Comparison of ENCODE assay signal across 10 cellular contexts in the genomic region with DNA sequence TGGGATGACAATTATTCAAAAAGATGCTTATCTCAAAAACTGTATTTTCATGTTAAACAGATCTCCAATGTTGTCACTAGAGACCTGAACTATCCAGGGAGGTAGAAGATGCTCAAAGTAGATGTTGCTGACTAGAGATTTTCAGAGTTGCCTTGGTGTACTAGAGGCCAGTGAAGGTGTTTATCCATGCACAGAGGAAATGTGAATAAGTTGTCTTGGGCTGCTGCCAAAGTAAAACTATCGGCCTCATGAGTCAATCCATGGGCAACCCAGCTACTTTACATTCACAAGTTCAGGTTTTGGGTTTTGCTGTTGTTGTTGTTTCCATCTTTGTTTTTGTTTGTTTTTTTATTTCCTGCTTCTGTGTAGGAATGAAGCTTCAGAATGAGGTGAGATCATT.
DNase-seq lines count a peak whose midpoint lies in the region; ATAC-seq and TF ChIP-seq lines count a peak whose summit lies in the region.
"Had no signal": no experiment of that assay in that cellular context is flagged by ENCODE, and none has a peak within 500 bp of the region (broad histone marks: within the 10 kb centered on the region; RNA-seq: fewer than 3 reads in every experiment).

No MANE protein-coding gene starts in this region.

- H3K36me3 Mint-ChIP-seq in activated CD4-positive, alpha-beta T cell treated with anti-CD3 and anti-CD28 coated beads for 36 hours (ENCODE audit: low read depth), result no peaks in the 10 kb centered on the region
- H3K36me3 Mint-ChIP-seq in dendritic cell treated with granulocyte-macrophage colony-stimulating factor and Interleukin-4, amounts not matched to agents 40 ng/mL and 50 ng/mL, for 4 days (ENCODE audit: low read depth), result no peaks in the 10 kb centered on the region
- H3K36me3 Mint-ChIP-seq in progenitor cell of endocrine pancreas (ENCODE audit: insufficient read depth), result no peaks in the 10 kb centered on the region

- intact Hi-C loops in activated CD4-positive, alpha-beta T cell treated with anti-CD3 and anti-CD28 coated beads for 36 hours (cut with DNase I, micrococcal nuclease), result no loop called here
- intact Hi-C loops in dendritic cell treated with granulocyte-macrophage colony-stimulating factor and Interleukin-4, amounts not matched to agents 40 ng/mL and 50 ng/mL, for 4 days (cut with micrococcal nuclease), result no loop called here

- H3K9me3 Mint-ChIP-seq in activated CD4-positive, alpha-beta T cell treated with anti-CD3 and anti-CD28 coated beads for 36 hours (ENCODE audit: low read depth), result no peaks in the 10 kb centered on the region
- no peaks in the 10 kb centered on the region for H3K9me3 Mint-ChIP-seq in dendritic cell treated with granulocyte-macrophage colony-stimulating factor and Interleukin-4, amounts not matched to agents 40 ng/mL and 50 ng/mL, for 4 days
- peaks cover 14% of the 10 kb centered on the region for H3K9me3 Mint-ChIP-seq in progenitor cell of endocrine pancreas (ENCODE audit: low read depth)

- no peak overlapping the region for H3K4me3 Mint-ChIP-seq in activated CD4-positive, alpha-beta T cell treated with anti-CD3 and anti-CD28 coated beads for 36 hours
- no peak overlapping the region for H3K4me3 Mint-ChIP-seq in dendritic cell treated with granulocyte-macrophage colony-stimulating factor and Interleukin-4, amounts not matched to agents 40 ng/mL and 50 ng/mL, for 4 days
- peak overlapping the region; percentile 5 for H3K4me3 Mint-ChIP-seq in progenitor cell of endocrine pancreas (ENCODE audit: low read depth)

- TF ChIP-seq CTCF in progenitor cell of endocrine pancreas (IDR thresholded peaks at IDR 0.05; ENCODE audit: unreplicated experiment), result no peak

- ATAC-seq in activated CD4-positive, alpha-beta T cell treated with anti-CD3 and anti-CD28 coated beads for 36 hours, result peak; percentile 47
- no peak for ATAC-seq in HG02678 (IDR thresholded peaks at IDR 0.05; ENCODE audit: unreplicated experiment)
- ATAC-seq: activated CD4-positive, CD25-positive, alpha-beta regulatory T cell treated with anti-CD3 and anti-CD28 coated beads, Interleukin-2, amount 50 U/mL, for 24 hours had no signal

- H3K4me1 Mint-ChIP-seq in activated CD4-positive, alpha-beta T cell treated with anti-CD3 and anti-CD28 coated beads for 36 hours, result peaks cover 6% of the 10 kb centered on the region
- H3K4me1 Mint-ChIP-seq in dendritic cell treated with granulocyte-macrophage colony-stimulating factor and Interleukin-4, amounts not matched to agents 40 ng/mL and 50 ng/mL, for 4 days (ENCODE audit: low read depth), result peaks cover 21% of the 10 kb centered on the region
- H3K4me1 Mint-ChIP-seq in progenitor cell of endocrine pancreas (ENCODE audit: low read depth), result peaks cover 39% of the 10 kb centered on the region

- H3K27ac Mint-ChIP-seq in activated CD4-positive, alpha-beta T cell treated with anti-CD3 and anti-CD28 coated beads for 36 hours, result peak overlapping the region; percentile 61
- peak overlapping the region; percentile 5 for H3K27ac Mint-ChIP-seq in dendritic cell treated with granulocyte-macrophage colony-stimulating factor and Interleukin-4, amounts not matched to agents 40 ng/mL and 50 ng/mL, for 4 days
- H3K27ac Mint-ChIP-seq in progenitor cell of endocrine pancreas, result peak overlapping the region; percentile 93

- POLR2A ChIA-PET in activated CD4-positive, alpha-beta T cell treated with anti-CD3 and anti-CD28 coated beads for 36 hours (lab: Charles Lee), result interaction anchor here (0.7 kb wide), 1 partner anchor 144 kb away, joined by 3 read pairs; no protein-coding TSS in a partner anchor

- peaks cover 11% of the 10 kb centered on the region for H3K27me3 Mint-ChIP-seq in activated CD4-positive, alpha-beta T cell treated with anti-CD3 and anti-CD28 coated beads for 36 hours
- H3K27me3 Mint-ChIP-seq in dendritic cell treated with granulocyte-macrophage colony-stimulating factor and Interleukin-4, amounts not matched to agents 40 ng/mL and 50 ng/mL, for 4 days, result no peaks in the 10 kb centered on the region
- H3K27me3 Mint-ChIP-seq in progenitor cell of endocrine pancreas, result no peaks in the 10 kb centered on the region

- CTCF ChIA-PET in activated CD4-positive, alpha-beta T cell treated with anti-CD3 and anti-CD28 coated beads for 36 hours (lab: Charles Lee), result interaction anchor here (0.9 to 1.4 kb wide), 2 partner anchors 17 to 248 kb away, joined by 3 to 5 read pairs; no protein-coding TSS in a partner anchor

- DNase-seq in activated CD4-positive, alpha-beta T cell treated with anti-CD3 and anti-CD28 coated beads for 36 hours, result peak; percentile 9
- DNase-seq in activated CD4-positive, alpha-beta T cell treated with anti-CD3 and anti-CD28 coated beads, Interleukin-2, amount 50 U/mL, for 4 hours, result no peak
- DNase-seq in OCI-M1 (lab: John Stamatoyannopoulos, UW) (peak; percentile 22), progenitor cell of endocrine pancreas (ENCODE audit: low spot score, unreplicated experiment) (no peak), NCI-H1436 (lab: John Stamatoyannopoulos, UW) (no peak), MV-4-11 (lab: John Stamatoyannopoulos, UW) (no peak)
- DNase-seq: Kasumi-1 had no signal

Comparison
In these comparisons a context has a peak if more than half of its experiments do, and no peak if none do; other contexts are left out.
1. DNase-seq: peak in activated CD4-positive, alpha-beta T cell treated with anti-CD3 and anti-CD28 coated beads for 36 hours (single experiment) and OCI-M1 (single experiment); none in activated CD4-positive, alpha-beta T cell treated with anti-CD3 and anti-CD28 coated beads, Interleukin-2, amount 50 U/mL, for 4 hours (0 of 2), progenitor cell of endocrine pancreas (single experiment), NCI-H1436 (single experiment) and MV-4-11 (single experiment).
2. H3K27ac Mint-ChIP-seq: peak in every context shown above with its lines; median percentile 93 in progenitor cell of endocrine pancreas; 61 in activated CD4-positive, alpha-beta T cell treated with anti-CD3 and anti-CD28 coated beads for 36 hours; 5 in dendritic cell treated with granulocyte-macrophage colony-stimulating factor and Interleukin-4, amounts not matched to agents 40 ng/mL and 50 ng/mL, for 4 days.